Comparison of ENCODE assay signal across 24 cellular contexts in genomic region chr10:95303535-95303934, GRCh38. TPM values are rescaled to one million over a fixed set of nuclear protein-coding genes. Genes with fewer than 3 reads are reported as not detected.
DNase-seq lines count a peak whose midpoint lies in the region; ATAC-seq and TF ChIP-seq lines count a peak whose summit lies in the region.
"Had no signal": no experiment of that assay in that cellular context is flagged by ENCODE, and none has a peak within 500 bp of the region (broad histone marks: within the 10 kb centered on the region; RNA-seq: fewer than 3 reads in every experiment).

No MANE protein-coding gene starts in this region.

- no peaks in the 10 kb centered on the region for H3F3A ChIP-seq in PC-3 (ENCODE audit: low read length, unreplicated experiment)

- no peak overlapping the region for H3K27ac Mint-ChIP-seq in endothelial cell (ENCODE audit: unreplicated experiment)
- H3K27ac Mint-ChIP-seq: IgD-negative memory B cell; memory B cell; T-helper 2 cell treated with Interferon-gamma antibody and Interleukin-4, amounts not matched to agents 5 μg/mL and 100 μg/mL, for 36 hours; WTC11 had no signal

- H3K4me1 ChIP-seq in cardiac muscle cell (ENCODE audit: low read depth) (peaks cover 40% of the 10 kb centered on the region), PC-3 (ENCODE audit: insufficient read depth, low read length) (peaks cover 25% of the 10 kb centered on the region), foreskin keratinocyte (peaks cover 6% of the 10 kb centered on the region)

- no peaks in the 10 kb centered on the region for H3K36me3 Mint-ChIP-seq in endothelial cell (ENCODE audit: low read depth, unreplicated experiment)
- H3K36me3 Mint-ChIP-seq: memory B cell, WTC11 had no signal

- no peak overlapping the region for H3K4me3 Mint-ChIP-seq in endothelial cell (ENCODE audit: unreplicated experiment)
- H3K4me3 Mint-ChIP-seq: central memory CD8-positive, alpha-beta T cell; IgD-negative memory B cell; memory B cell; T-helper 2 cell treated with Interferon-gamma antibody and Interleukin-4, amounts not matched to agents 5 μg/mL and 100 μg/mL, for 36 hours; WTC11 had no signal

- no peaks in the 10 kb centered on the region for H3K9me3 Mint-ChIP-seq in endothelial cell (ENCODE audit: unreplicated experiment)
- H3K9me3 Mint-ChIP-seq: central memory CD8-positive, alpha-beta T cell; IgD-negative memory B cell; memory B cell; T-helper 2 cell treated with Interferon-gamma antibody and Interleukin-4, amounts not matched to agents 5 μg/mL and 100 μg/mL, for 36 hours; WTC11 had no signal

- no peak overlapping the region for H3K4me3 ChIP-seq in cardiac muscle cell
- no peak overlapping the region for H3K4me3 ChIP-seq in PC-3 (ENCODE audit: low read length)
- H3K4me3 ChIP-seq: HAP-1, SK-N-MC, skin epidermis had no signal

- H3K27me3 Mint-ChIP-seq in endothelial cell (ENCODE audit: unreplicated experiment) = peaks cover 1% of the 10 kb centered on the region
- H3K27me3 Mint-ChIP-seq: IgD-negative memory B cell, memory B cell had no signal

- CTCF ChIA-PET in PC-3 (lab: Charles Lee) = no interaction called here

- ATAC-seq in Right ventricle myocardium superior (ENCODE audit: poor library complexity) (no peak), PC-3 (peak; percentile 80), foreskin keratinocyte (peak; percentile 52), HG03139 (IDR thresholded peaks at IDR 0.05; ENCODE audit: unreplicated experiment) (no peak), HG03159 (IDR thresholded peaks at IDR 0.05; ENCODE audit: unreplicated experiment) (no peak)

- no peak for TF ChIP-seq CTCF in cardiac muscle cell (IDR thresholded peaks at IDR 0.05; ENCODE audit: low read depth, low read length)
- TF ChIP-seq CTCF in PC-3 (conservative IDR thresholded peaks at IDR 0.05; ENCODE audit: low read depth, low read length) = no peak
- no peak for TF ChIP-seq CTCF in foreskin keratinocyte (conservative IDR thresholded peaks at IDR 0.05)
- no peak for TF ChIP-seq CTCF in endothelial cell (IDR thresholded peaks at IDR 0.05; ENCODE audit: unreplicated experiment)

- no peaks in the 10 kb centered on the region for H3K9me2 ChIP-seq in PC-3 (replicated peaks; ENCODE audit: low read length)

- H3K9me3 ChIP-seq in cardiac muscle cell (ENCODE audit: low read depth) = no peaks in the 10 kb centered on the region
- H3K9me3 ChIP-seq in PC-3 (ENCODE audit: low read length) = no peaks in the 10 kb centered on the region
- H3K9me3 ChIP-seq: HAP-1 had no signal

- H3K79me2 ChIP-seq in PC-3 (ENCODE audit: low read length) = no peaks in the 10 kb centered on the region

- POLR2A ChIA-PET in PC-3 (lab: Charles Lee; ENCODE audit: unreplicated experiment) = no interaction called here

- no TSS peak for BruUV-seq in PC-3 (replicated peaks; lab: Mats Ljungman, UMichigan)

- no peaks in the 10 kb centered on the region for H4K20me1 ChIP-seq in PC-3 (ENCODE audit: low read length)

- H3K9ac ChIP-seq in PC-3 (ENCODE audit: low read length) = no peak overlapping the region

- peak overlapping the region; percentile 73 for H2AFZ ChIP-seq in PC-3 (ENCODE audit: low read length)

- DNase-seq in cardiac muscle cell (ENCODE audit: low read depth in 1 of 2, low spot score in 1 of 2) (peak in 1 of 2 donors; percentile 88), Right ventricle myocardium superior (no peak), PC-3 (peak; percentile 42), foreskin keratinocyte (no peak), NCI-H2196 treated with DMSO at 0.1 percent for 48 hours (lab: John Stamatoyannopoulos, UW; ENCODE audit: unreplicated experiment) (no peak), endothelial cell (ENCODE audit: low spot score) (no peak)
- DNase-seq: activated CD4-positive, alpha-beta T cell treated with anti-CD3 and anti-CD28 coated beads, Interleukin-2, amount 50 U/mL, for 1 hour; activated naive CD4-positive, alpha-beta T cell treated with anti-CD3 and anti-CD28 coated beads, Interleukin-2, amount 50 U/mL, for 16 hours; DMS79 treated with DMSO at 0.1 percent for 48 hours; head of caudate nucleus; MM.1S; NCI-H1417 treated with DMSO at 0.1 percent for 48 hours; NCI-H524 treated with DMSO at 0.1 percent for 48 hours; substantia nigra had no signal

- H3K27me3 ChIP-seq in cardiac muscle cell (no peaks in the 10 kb centered on the region), PC-3 (ENCODE audit: low read length) (no peaks in the 10 kb centered on the region), foreskin keratinocyte (no peaks in the 10 kb centered on the region)

- no peaks in the 10 kb centered on the region for H3K36me3 ChIP-seq in cardiac muscle cell
- H3K36me3 ChIP-seq in PC-3 (ENCODE audit: low read depth, low read length) = no peaks in the 10 kb centered on the region
- H3K36me3 ChIP-seq: HAP-1 had no signal

- H3K4me2 ChIP-seq in PC-3 (ENCODE audit: low read length) = 0 out of 2 replicates have a peak overlapping the region, but pooled peaks have one; percentile 14

- intact Hi-C loops in Right ventricle myocardium superior (cut with DNase I) = no loop called here
- intact Hi-C loops in PC-3 (cut with micrococcal nuclease) = no loop called here

- H3K27ac ChIP-seq in cardiac muscle cell = peak overlapping the region; percentile 47
- no peak overlapping the region; the same call in 1 of the 2 replicates for H3K27ac ChIP-seq in PC-3 (ENCODE audit: low read length)
- no peak overlapping the region for H3K27ac ChIP-seq in foreskin keratinocyte
- H3K27ac ChIP-seq: SK-N-MC, skin epidermis had no signal

- H3K4me1 Mint-ChIP-seq in endothelial cell (ENCODE audit: unreplicated experiment) = peaks cover 3% of the 10 kb centered on the region
- H3K4me1 Mint-ChIP-seq: central memory CD8-positive, alpha-beta T cell had no signal

RNA-seq across cellular contexts. Expression of gene PDLIM1, which starts 12.7 kb away (rescaled TPM):
- total RNA-seq in cardiac muscle cell (75.7 and 96.3 TPM in 2 replicates), Right ventricle myocardium superior (226 TPM), PC-3 (2014; rRNA removed) (28.2 and 48.7 TPM in 2 replicates), foreskin keratinocyte (256 and 304 TPM in 2 replicates), endothelial cell (ENCODE audit: unreplicated experiment) (125 TPM)
- polyA plus RNA-seq in cardiac muscle cell (286 and 335 TPM in 2 replicates), foreskin keratinocyte (366 and 431 TPM in 2 replicates)

Comparison
In these comparisons a context has a peak if more than half of its experiments do, and no peak if none do; other contexts are left out.
1. ATAC-seq: peak in PC-3 (single experiment) and foreskin keratinocyte (single experiment); none in Right ventricle myocardium superior (single experiment), HG03139 (single experiment) and HG03159 (single experiment).